ENCODE assay signal across 22 cellular contexts in the genomic region with DNA sequence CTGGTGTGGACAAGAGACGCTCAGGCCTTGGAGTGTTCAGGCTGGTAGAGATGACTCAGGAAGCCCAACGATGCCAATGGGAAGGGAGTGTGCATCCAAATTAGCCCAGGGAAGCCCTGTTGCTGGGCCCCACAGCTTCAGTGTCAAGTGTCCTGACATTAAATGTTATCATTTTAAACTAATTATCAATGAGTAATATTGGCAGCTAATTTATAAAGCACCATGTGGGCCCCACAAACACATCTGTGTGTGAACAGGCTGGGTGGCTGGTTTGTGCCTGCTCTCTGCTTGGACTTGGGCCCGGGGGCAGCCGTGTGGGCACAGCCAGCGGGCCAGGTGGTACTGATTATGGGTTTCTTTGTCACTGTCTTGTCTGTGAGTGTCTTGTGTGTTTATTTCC. TPM values are rescaled to one million over a fixed set of nuclear protein-coding genes. Genes with fewer than 3 reads are reported as not detected.
"Had no signal": no experiment of that assay in that cellular context is flagged by ENCODE, and none has a peak within 500 bp of the region (broad histone marks: within the 10 kb centered on the region; RNA-seq: fewer than 3 reads in every experiment).

No MANE protein-coding gene starts in this region.

- H3K4me3 ChIP-seq: mucosa of descending colon, neural progenitor cell, ovary, psoas muscle, tibial nerve, uterus had no signal

- H3K4me1 ChIP-seq: psoas muscle, uterus had no signal

- H3K9me3 ChIP-seq: mucosa of descending colon, ovary, psoas muscle, tibial nerve, uterus had no signal

- H3K9ac ChIP-seq: neural progenitor cell had no signal

- DNase-seq: activated CD4-positive, alpha-beta T cell treated with anti-CD3 and anti-CD28 coated beads, Interleukin-2, amount 10 ng/mL, durations not matched to agents 24 days and 14 days; activated CD4-positive, CD25-positive, alpha-beta regulatory T cell; activated CD8-positive, alpha-beta memory T cell treated with anti-CD3 and anti-CD28 coated beads, Interleukin-2, amount 50 U/mL, for 4 hours; activated CD8-positive, alpha-beta T cell treated with anti-CD3 and anti-CD28 coated beads, Interleukin-2, amount 10 ng/mL, durations not matched to agents 7 days and 5 days; activated effector memory CD4-positive, alpha-beta T cell treated with anti-CD3 and anti-CD28 coated beads, Interleukin-2, amount 50 U/mL, for 16 hours; activated naive CD4-positive, alpha-beta T cell treated with anti-CD3 and anti-CD28 coated beads, Interleukin-2, amount 50 U/mL, for 16 hours; activated T-cell treated with anti-CD3 and anti-CD28 coated beads, Interleukin-2, amount 50 U/mL, for 48 hours; aorta; cerebellar nuclear complex; effector CD4-positive, alpha-beta T cell; mesenchymal stem cell; naive B cell; ovary; stimulated activated CD4-positive, alpha-beta T cell treated with anti-CD3 and anti-CD28 coated beads, Interleukin-2, amount 100 ng/mL, for 24 hours; stimulated activated naive CD8-positive, alpha-beta T cell treated with anti-CD3 and anti-CD28 coated beads, Interleukin-15, Interleukin-2, amounts not matched to agents 100 U/mL and 50 U/mL, for 24 hours; T-helper 9 cell; uterus had no signal

- H3K27ac ChIP-seq: neural progenitor cell, ovary, psoas muscle, tibial nerve, uterus had no signal

- H2AFZ ChIP-seq: neural progenitor cell had no signal

- ATAC-seq: esophagus mucosa, mucosa of descending colon, psoas muscle had no signal

- H3K27me3 ChIP-seq: neural progenitor cell, ovary, tibial nerve, uterus had no signal

- H3K4me2 ChIP-seq: neural progenitor cell had no signal

- H3K36me3 ChIP-seq: neural progenitor cell, ovary, tibial nerve, uterus had no signal

RNA-seq across cellular contexts. Expression of gene FBLN2, which starts 15.0 kb away (rescaled TPM):
- total RNA-seq: activated CD4-positive, alpha-beta T cell treated with anti-CD3 and anti-CD28 coated beads, Interleukin-2, amount 10 ng/mL, durations not matched to agents 24 days and 14 days had no signal
